ENCODE assay signal across 9 cellular contexts in genomic region chr11:83087035-83087434, GRCh38. TPM values are rescaled to one million over a fixed set of nuclear protein-coding genes. Genes with fewer than 3 reads are reported as not detected.
DNase-seq lines count a peak whose midpoint lies in the region; ATAC-seq and TF ChIP-seq lines count a peak whose summit lies in the region.
"Had no signal": no experiment of that assay in that cellular context is flagged by ENCODE, and none has a peak within 500 bp of the region (broad histone marks: within the 10 kb centered on the region; RNA-seq: fewer than 3 reads in every experiment).

No MANE protein-coding gene starts in this region.

- DNase-seq in Caki2 (ENCODE audit: low read depth), result peak; percentile 16
- DNase-seq in LNCaP clone FGC (ENCODE audit: low read depth), result peak; percentile 75
- peak; percentile 33 for DNase-seq in kidney tubule cell (ENCODE audit: low spot score)
- no peak for DNase-seq in activated CD4-positive, alpha-beta T cell treated with anti-CD3 and anti-CD28 coated beads for 1 hour
- no peak for DNase-seq in inferior parietal cortex (ENCODE audit: extremely low spot score)
- DNase-seq in activated T-cell treated with anti-CD3 and anti-CD28 coated beads, Interleukin-2, amount 50 U/mL, for 1 hour, result no peak
- DNase-seq: T-helper 1 cell had no signal

- ATAC-seq in SK-N-SH treated with all-trans-retinoic acid at 6 μM for 48 hours (peak; percentile 59), GM21737 (IDR thresholded peaks at IDR 0.05; ENCODE audit: unreplicated experiment) (no peak)

- no peak overlapping the region for H3K4me3 ChIP-seq in LNCaP clone FGC (ENCODE audit: low read depth, low read length)

- peak; percentile 56 for TF ChIP-seq CTCF in LNCaP clone FGC (IDR thresholded peaks at IDR 0.05; ENCODE audit: control insufficient read depth, extremely low read depth, insufficient read depth)

- in situ Hi-C loops in Caki2 (cut with HindIII; ENCODE audit: low pct_unique_long_range_greater_than_20kb, low sequenced_read_pairs), result no loop called here

TF ChIP-seq in SK-N-SH treated with all-trans-retinoic acid at 6 μM for 48 hours, 23 proteins besides CTCF, POLR2A, EP300 and RAD21:
- TF ChIP-seq ESRRG (CRISPR knock-in tag; IDR thresholded peaks at IDR 0.05) (no peak), ZNF8 (CRISPR knock-in tag; IDR thresholded peaks at IDR 0.05) (no peak)

RNA-seq across cellular contexts. Expression of gene RAB30, which starts 15.3 kb away (rescaled TPM):
- total RNA-seq in Caki2 (2014; rRNA removed; shearing (Covaris generic); ENCODE audit: low replicate concordance), result 3.2 and 5.6 TPM in 2 replicates

Comparison
In these comparisons a context has a peak if more than half of its experiments do, and no peak if none do; other contexts are left out.
1. DNase-seq: peak in Caki2 (single experiment), LNCaP clone FGC (single experiment) and kidney tubule cell (single experiment); none in activated CD4-positive, alpha-beta T cell treated with anti-CD3 and anti-CD28 coated beads for 1 hour (single experiment), inferior parietal cortex (single experiment) and activated T-cell treated with anti-CD3 and anti-CD28 coated beads, Interleukin-2, amount 50 U/mL, for 1 hour (single experiment).